In the genomic region with DNA sequence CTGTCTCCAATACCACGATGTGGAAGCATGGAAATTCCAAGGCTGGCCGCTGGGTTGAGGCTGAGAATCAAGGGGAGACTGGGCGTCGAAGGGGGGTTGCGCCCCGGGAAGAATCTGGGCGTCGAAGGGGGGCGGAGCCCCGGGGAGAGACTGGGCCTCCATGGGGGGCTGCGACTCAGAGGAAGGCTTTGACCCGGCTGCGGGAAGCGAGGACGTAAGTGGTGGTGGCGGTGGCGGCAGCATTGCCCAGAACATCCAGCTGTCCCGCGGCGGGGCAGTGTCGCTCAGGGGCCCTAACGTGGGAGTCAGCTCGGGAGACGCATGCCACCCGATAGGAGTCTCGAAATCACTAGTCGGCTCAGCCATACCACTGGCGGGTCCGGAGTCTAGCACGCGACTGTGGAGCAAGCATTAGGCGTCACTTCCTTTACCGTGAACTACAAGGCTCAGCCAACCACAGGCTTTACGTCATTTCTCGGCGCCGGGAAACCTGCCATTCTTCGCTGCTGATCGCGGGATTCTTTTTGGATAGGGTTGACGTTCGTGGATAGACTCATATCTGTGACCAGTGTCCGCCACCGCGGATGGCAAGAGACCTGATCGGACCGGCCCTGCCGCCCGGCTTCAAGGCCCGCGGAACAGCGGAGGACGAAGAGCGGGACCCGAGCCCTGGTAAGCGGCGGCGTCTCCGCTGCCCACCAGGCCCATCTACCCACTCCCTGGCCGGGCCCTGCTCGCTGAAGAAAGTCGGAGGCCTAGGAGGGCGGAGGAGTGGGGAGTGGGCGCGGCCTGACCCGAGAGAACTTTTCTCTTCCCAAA, we compare ENCODE assay signal across 8 cellular contexts. TPM values are rescaled to one million over a fixed set of nuclear protein-coding genes. Genes with fewer than 3 reads are reported as not detected.
A peak's percentile ranks its signal among the peaks of the same experiment; 100 is the strongest.
DNase-seq lines count a peak whose midpoint lies in the region; TF ChIP-seq lines count a peak whose summit lies in the region.

A gene with protein sequence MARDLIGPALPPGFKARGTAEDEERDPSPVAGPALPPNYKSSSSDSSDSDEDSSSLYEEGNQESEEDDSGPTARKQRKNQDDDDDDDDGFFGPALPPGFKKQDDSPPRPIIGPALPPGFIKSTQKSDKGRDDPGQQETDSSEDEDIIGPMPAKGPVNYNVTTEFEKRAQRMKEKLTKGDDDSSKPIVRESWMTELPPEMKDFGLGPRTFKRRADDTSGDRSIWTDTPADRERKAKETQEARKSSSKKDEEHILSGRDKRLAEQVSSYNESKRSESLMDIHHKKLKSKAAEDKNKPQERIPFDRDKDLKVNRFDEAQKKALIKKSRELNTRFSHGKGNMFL (plus strand): TSS at position 468 of the 819 bp plus-strand sequence. CDS start 117 bp downstream, at position 585.
A gene (minus strand): TSS at position 401 of the 819 bp plus-strand sequence. CDS start 35 bp downstream, at position 366.

- DNase-seq in COLO829 (ENCODE audit: low spot score) (peak; percentile 98), GM20000 (ENCODE audit: low spot score) (peak; percentile 92), HS-5 (ENCODE audit: low read depth) (peak; percentile 56), NOMO-1 (lab: John Stamatoyannopoulos, UW; ENCODE audit: unreplicated experiment in 2 of 2) (peak; percentile 83 to 94), endodermal cell (peak; percentile 97), mesendoderm (peak; percentile 98)
- peak; percentile 77 to 96 (median 96) for DNase-seq in activated CD8-positive, alpha-beta memory T cell treated with anti-CD3 and anti-CD28 coated beads for 48 hours (ENCODE audit: low read depth in 2 of 3, low spot score in 2 of 3)
- peak; percentile 82 for DNase-seq in stimulated activated CD8-positive, alpha-beta memory T cell treated with anti-CD3 and anti-CD28 coated beads, Interleukin-12 subunit alpha, Interleukin-12 subunit beta, amount 100 ng/mL, for 4 hours (ENCODE audit: low read depth)

- H3K36me3 ChIP-seq in endodermal cell (ENCODE audit: control insufficient read depth, insufficient read depth, low read length) = peaks cover 16% of the 10 kb centered on the region
- no peaks in the 10 kb centered on the region for H3K36me3 ChIP-seq in mesendoderm (ENCODE audit: control insufficient read depth, insufficient read depth, low read length)

- H3K56ac ChIP-seq in mesendoderm (ENCODE audit: low read length) = peak within 1 kb of the TSS; percentile 95

- peaks cover 19% of the 10 kb centered on the region for H3K79me1 ChIP-seq in mesendoderm (ENCODE audit: low read length)

- H3K36me3 Mint-ChIP-seq in endodermal cell (ENCODE audit: low read depth) = peaks cover 7% of the 10 kb centered on the region

- no peak within 1 kb of the TSS for H2AK5ac ChIP-seq in mesendoderm (ENCODE audit: low read length)

- H3K27ac Mint-ChIP-seq in endodermal cell = peak within 1 kb of the TSS; percentile 100

- H3K27me3 ChIP-seq in endodermal cell (ENCODE audit: control insufficient read depth, insufficient read depth, low read length, poor library complexity, severe bottlenecking) (no peaks in the 10 kb centered on the region), mesendoderm (ENCODE audit: insufficient read depth, low read length, poor library complexity) (no peaks in the 10 kb centered on the region)

- H3K4me3 Mint-ChIP-seq in endodermal cell = peak within 1 kb of the TSS; percentile 99

- no peak within 1 kb of the TSS for H2BK15ac ChIP-seq in mesendoderm (replicated peaks; ENCODE audit: low read depth)

- no peaks in the 10 kb centered on the region for H3K9me3 ChIP-seq in endodermal cell (ENCODE audit: control insufficient read depth, low read length)

- no peaks in the 10 kb centered on the region for H3K9me3 Mint-ChIP-seq in endodermal cell

- peak within 1 kb of the TSS; percentile 87 for H3K27ac ChIP-seq in endodermal cell (ENCODE audit: low read depth, low read length)
- H3K27ac ChIP-seq in mesendoderm (ENCODE audit: low read depth, low read length) = peak within 1 kb of the TSS; percentile 20

- peaks cover 13% of the 10 kb centered on the region for H3K4me1 Mint-ChIP-seq in endodermal cell

- peaks cover 35% of the 10 kb centered on the region for H3K79me2 ChIP-seq in mesendoderm (ENCODE audit: control insufficient read depth, insufficient read depth, low read length)

- H3K4me1 ChIP-seq in endodermal cell (ENCODE audit: control insufficient read depth, insufficient read depth, low read length) (peaks cover 5% of the 10 kb centered on the region), mesendoderm (ENCODE audit: control insufficient read depth, low read depth, low read length) (no peaks in the 10 kb centered on the region)

- H3K23ac ChIP-seq in mesendoderm (ENCODE audit: low read length) = no peak within 1 kb of the TSS

- H3K18ac ChIP-seq in mesendoderm (ENCODE audit: low read length) = no peak within 1 kb of the TSS

- H2BK120ac ChIP-seq in mesendoderm (ENCODE audit: low read depth, low read length) = no peak within 1 kb of the TSS

- 0 to 1% methylated on average over 27 to 66 of the region's 66 CpGs for WGBS in endodermal cell (ENCODE audit: insufficient coverage in 1 of 2, insufficient read length in 1 of 2), 2 experiments
- WGBS in mesendoderm (ENCODE audit: extremely low coverage, insufficient coverage, low lambda C conversion rate) = no CpG with 5 or more reads among the region's 66 CpGs

- H2BK5ac ChIP-seq in mesendoderm (ENCODE audit: low read length) = no peak within 1 kb of the TSS

- H3K9ac ChIP-seq in endodermal cell (ENCODE audit: extremely low read depth, low read length, poor library complexity, severe bottlenecking) (peak within 1 kb of the TSS; percentile 83), mesendoderm (ENCODE audit: low read length) (peak within 1 kb of the TSS; percentile 95)

- H4K5ac ChIP-seq in mesendoderm (ENCODE audit: low read length) = no peak within 1 kb of the TSS

- TF ChIP-seq CTCF in GM20000 (IDR thresholded peaks at IDR 0.05; ENCODE audit: extremely low read depth, missing control alignments) (no peak), endodermal cell (conservative IDR thresholded peaks at IDR 0.05) (peak; percentile 49)

- H4K8ac ChIP-seq in mesendoderm (ENCODE audit: low read depth, low read length) = peak within 1 kb of the TSS; percentile 83

- H3K27me3 Mint-ChIP-seq in endodermal cell (ENCODE audit: insufficient read depth) = no peaks in the 10 kb centered on the region

- H3K4me3 ChIP-seq in endodermal cell (ENCODE audit: low read length) (peak within 1 kb of the TSS; percentile 83), mesendoderm (ENCODE audit: low read length) (peak within 1 kb of the TSS; percentile 97)

- peak within 1 kb of the TSS; percentile 92 for H3K4me2 ChIP-seq in mesendoderm (ENCODE audit: low read length)

- no peak within 1 kb of the TSS for H3K4ac ChIP-seq in mesendoderm (ENCODE audit: low read depth, low read length)

RNA-seq across cellular contexts. Expression of the first gene that starts in this region (rescaled TPM):
- 10 to 100 TPM; 25.8 to 36.4 TPM for total RNA-seq in endodermal cell
- 28.6 TPM for polyA plus RNA-seq in endodermal cell (2013, experiment 1 of 2)
- polyA plus RNA-seq in endodermal cell (2013, experiment 2 of 2) = 29.2 TPM
- polyA plus RNA-seq in mesendoderm (2013, experiment 1 of 2) = 23.1 TPM
- polyA plus RNA-seq in mesendoderm (2013, experiment 2 of 2) = 22.8 TPM

RNA-seq across cellular contexts. Expression of the second gene that starts in this region (rescaled TPM):
- 10 to 100 TPM; 11.0 to 13.9 TPM for total RNA-seq in endodermal cell
- 11.6 TPM for polyA plus RNA-seq in endodermal cell (2013, experiment 1 of 2)
- polyA plus RNA-seq in endodermal cell (2013, experiment 2 of 2) = 10.0 TPM
- polyA plus RNA-seq in mesendoderm (2013, experiment 1 of 2) = 21.3 TPM
- polyA plus RNA-seq in mesendoderm (2013, experiment 2 of 2) = 21.0 TPM

Comparison
In these comparisons a context has a peak if more than half of its experiments do, and no peak if none do; other contexts are left out.
1. Peak in every context shown above with its lines: DNase-seq, H3K4me3 ChIP-seq and H3K27ac ChIP-seq.